19 cellular contexts compared by ENCODE assay signal in genomic region chr2:81658227-81658626, GRCh38.
DNase-seq lines count a peak whose midpoint lies in the region; ATAC-seq and TF ChIP-seq lines count a peak whose summit lies in the region.
"Had no signal": no experiment of that assay in that cellular context is flagged by ENCODE, and none has a peak within 500 bp of the region (broad histone marks: within the 10 kb centered on the region; RNA-seq: fewer than 3 reads in every experiment).

No MANE protein-coding gene starts in this region.

- WGBS in suprapubic skin = 68% methylated on average over 4 of the region's 4 CpGs

- H3K9me3 ChIP-seq in MG63 (no peaks in the 10 kb centered on the region), suprapubic skin (peaks cover 10% of the 10 kb centered on the region)

- DNase-seq in activated naive CD4-positive, alpha-beta T cell treated with anti-CD3 and anti-CD28 coated beads for 36 hours = peak; percentile 5
- DNase-seq in activated naive CD4-positive, alpha-beta T cell treated with Interleukin-2 at 50 U/mL for 16 hours = no peak
- DNase-seq in MG63 (peak; percentile 26), caudate nucleus (lab: John Stamatoyannopoulos, UW) (peak in 41 of 61 donors; percentile 1 to 89 (median 25)), amygdala (lab: John Stamatoyannopoulos, UW) (no peak), suprapubic skin (ENCODE audit: low spot score in 2 of 2) (no peak)
- DNase-seq in stimulated activated effector memory CD8-positive, alpha-beta T cell treated with anti-CD3 and anti-CD28 coated beads, Interleukin-12 subunit alpha, Interleukin-12 subunit beta, amount 100 ng/mL, for 72 hours (ENCODE audit: low spot score in 2 of 2) = no peak
- DNase-seq: activated CD4-positive, alpha-beta T cell treated with anti-CD3 and anti-CD28 coated beads, Interleukin-2, amount 50 U/mL, for 4 hours; GF-D8; left ventricle myocardium superior; MM.1S; NCI-H2029 treated with DMSO at 0.1 percent for 48 hours; NCI-H774; ovary; SHP77 treated with DMSO at 0.1 percent for 48 hours had no signal

- no peaks in the 10 kb centered on the region for H3K27me3 ChIP-seq in MG63
- no peaks in the 10 kb centered on the region for H3K27me3 ChIP-seq in suprapubic skin
- H3K27me3 ChIP-seq: ascending aorta, ovary had no signal

- TF ChIP-seq POLR2A in suprapubic skin (IDR thresholded peaks at IDR 0.05) = no peak

- peaks cover 2% of the 10 kb centered on the region for H3K36me3 Mint-ChIP-seq in activated naive CD4-positive, alpha-beta T cell treated with anti-CD3 and anti-CD28 coated beads for 36 hours (ENCODE audit: low read depth)
- no peaks in the 10 kb centered on the region for H3K36me3 Mint-ChIP-seq in stimulated activated effector memory CD8-positive, alpha-beta T cell treated with anti-CD3 and anti-CD28 coated beads, Interleukin-12 subunit alpha, Interleukin-12 subunit beta, amount 100 ng/mL, for 72 hours

- H3K27ac ChIP-seq in caudate nucleus (ENCODE audit: low read depth, low read length) (no peak overlapping the region), suprapubic skin (no peak overlapping the region)
- H3K27ac ChIP-seq: ascending aorta, HL-60, ovary, thoracic aorta had no signal

- no peak overlapping the region for H3K27ac Mint-ChIP-seq in activated naive CD4-positive, alpha-beta T cell treated with anti-CD3 and anti-CD28 coated beads for 36 hours
- H3K27ac Mint-ChIP-seq in stimulated activated effector memory CD8-positive, alpha-beta T cell treated with anti-CD3 and anti-CD28 coated beads, Interleukin-12 subunit alpha, Interleukin-12 subunit beta, amount 100 ng/mL, for 72 hours = no peak overlapping the region

- peak; percentile 40 for ATAC-seq in stimulated activated effector memory CD8-positive, alpha-beta T cell treated with anti-CD3 and anti-CD28 coated beads, Interleukin-12 subunit alpha, Interleukin-12 subunit beta, amount 100 ng/mL, for 72 hours
- ATAC-seq in HG03108 (IDR thresholded peaks at IDR 0.05; ENCODE audit: unreplicated experiment) = no peak
- ATAC-seq: left ventricle myocardium superior had no signal

- intact Hi-C loops in activated naive CD4-positive, alpha-beta T cell treated with anti-CD3 and anti-CD28 coated beads for 36 hours (cut with micrococcal nuclease) = no loop called here

- H3K36me3 ChIP-seq in MG63 = no peaks in the 10 kb centered on the region
- H3K36me3 ChIP-seq in suprapubic skin = no peaks in the 10 kb centered on the region
- H3K36me3 ChIP-seq: ascending aorta, ovary, thoracic aorta had no signal

- H3K4me3 ChIP-seq in MG63 = no peak overlapping the region
- no peak overlapping the region for H3K4me3 ChIP-seq in suprapubic skin
- H3K4me3 ChIP-seq: ascending aorta, ovary, thoracic aorta had no signal

- H3K4me1 Mint-ChIP-seq in activated naive CD4-positive, alpha-beta T cell treated with anti-CD3 and anti-CD28 coated beads for 36 hours (ENCODE audit: low read depth) = no peaks in the 10 kb centered on the region
- no peaks in the 10 kb centered on the region for H3K4me1 Mint-ChIP-seq in stimulated activated effector memory CD8-positive, alpha-beta T cell treated with anti-CD3 and anti-CD28 coated beads, Interleukin-12 subunit alpha, Interleukin-12 subunit beta, amount 100 ng/mL, for 72 hours

- no peak for TF ChIP-seq EP300 in suprapubic skin (IDR thresholded peaks at IDR 0.05)

- H3K9me3 Mint-ChIP-seq in activated naive CD4-positive, alpha-beta T cell treated with anti-CD3 and anti-CD28 coated beads for 36 hours = peaks cover 36% of the 10 kb centered on the region
- H3K9me3 Mint-ChIP-seq in stimulated activated effector memory CD8-positive, alpha-beta T cell treated with anti-CD3 and anti-CD28 coated beads, Interleukin-12 subunit alpha, Interleukin-12 subunit beta, amount 100 ng/mL, for 72 hours = peaks cover 25% of the 10 kb centered on the region

- no peaks in the 10 kb centered on the region for H3K27me3 Mint-ChIP-seq in activated naive CD4-positive, alpha-beta T cell treated with anti-CD3 and anti-CD28 coated beads for 36 hours (ENCODE audit: low read depth)

- H3K4me1 ChIP-seq in suprapubic skin = no peaks in the 10 kb centered on the region
- H3K4me1 ChIP-seq: ascending aorta had no signal

- no peak for TF ChIP-seq CTCF in suprapubic skin (IDR thresholded peaks at IDR 0.05)

- H3K4me3 Mint-ChIP-seq in activated naive CD4-positive, alpha-beta T cell treated with anti-CD3 and anti-CD28 coated beads for 36 hours = no peak overlapping the region
- no peak overlapping the region for H3K4me3 Mint-ChIP-seq in stimulated activated effector memory CD8-positive, alpha-beta T cell treated with anti-CD3 and anti-CD28 coated beads, Interleukin-12 subunit alpha, Interleukin-12 subunit beta, amount 100 ng/mL, for 72 hours

- CTCF ChIA-PET in activated naive CD4-positive, alpha-beta T cell treated with anti-CD3 and anti-CD28 coated beads for 36 hours (lab: Charles Lee) = no interaction called here

Comparison
In these comparisons a context has a peak if more than half of its experiments do, and no peak if none do; other contexts are left out.
1. DNase-seq: peak in activated naive CD4-positive, alpha-beta T cell treated with anti-CD3 and anti-CD28 coated beads for 36 hours (single experiment), MG63 (single experiment) and caudate nucleus (41 of 61); none in activated naive CD4-positive, alpha-beta T cell treated with Interleukin-2 at 50 U/mL for 16 hours (single experiment), stimulated activated effector memory CD8-positive, alpha-beta T cell treated with anti-CD3 and anti-CD28 coated beads, Interleukin-12 subunit alpha, Interleukin-12 subunit beta, amount 100 ng/mL, for 72 hours (0 of 2), amygdala (0 of 56) and suprapubic skin (0 of 2).